In the genomic region with DNA sequence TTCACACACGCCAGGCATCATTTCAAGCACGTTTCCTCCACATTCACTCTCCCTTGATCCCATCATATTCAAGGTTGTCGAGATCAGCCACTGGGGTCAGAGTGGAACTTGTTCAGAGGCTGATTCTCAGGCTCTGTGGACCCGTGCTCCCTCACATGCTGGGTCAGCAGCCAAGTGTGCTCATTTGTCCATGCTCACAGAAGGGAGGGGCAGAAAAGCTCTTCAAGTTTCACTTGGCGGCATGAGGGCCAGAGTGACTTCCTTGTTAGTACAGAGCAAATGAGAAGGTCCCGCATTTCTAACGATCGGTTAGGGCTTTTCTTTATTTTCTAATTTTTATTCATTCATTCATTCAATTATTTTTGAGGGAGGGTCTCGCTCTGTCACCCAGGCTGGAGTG, we compare ENCODE assay signal across 22 cellular contexts.
"Had no signal": no experiment of that assay in that cellular context is flagged by ENCODE, and none has a peak within 500 bp of the region (broad histone marks: within the 10 kb centered on the region; RNA-seq: fewer than 3 reads in every experiment).

No MANE protein-coding gene starts in this region.

- H3K4me3 ChIP-seq: colonic mucosa, esophagus squamous epithelium, gastrocnemius medialis, heart right ventricle, left lung, lower lobe of right lung, mucosa of descending colon had no signal

- H3K4me1 ChIP-seq: colonic mucosa, gastrocnemius medialis had no signal

- H3K36me3 ChIP-seq: colonic mucosa, esophagus squamous epithelium, gastrocnemius medialis, heart right ventricle, left lung, lower lobe of right lung had no signal

- DNase-seq: colonic mucosa; cortex of kidney; effector CD8-positive, alpha-beta T cell; effector memory CD8-positive, alpha-beta T cell; endodermal cell; erythroblast; esophagus squamous epithelium; foreskin fibroblast; foreskin melanocyte; gastrocnemius medialis; glutamatergic neuron; head of caudate nucleus; heart right ventricle; hippocampal formation; left cardiac atrium; left lung; left ventricle myocardium superior; lower lobe of right lung; mesenchymal stem cell; mucosa of descending colon had no signal

- H3K27me3 ChIP-seq: colonic mucosa, esophagus squamous epithelium, gastrocnemius medialis, heart right ventricle, left lung had no signal

- H3K27ac ChIP-seq: colonic mucosa, epithelial cell of prostate, esophagus squamous epithelium, gastrocnemius medialis, heart right ventricle, left lung, lower lobe of right lung had no signal

- H3K9me3 ChIP-seq: colonic mucosa, esophagus squamous epithelium, gastrocnemius medialis, left lung, lower lobe of right lung, mucosa of descending colon had no signal

- ATAC-seq: effector memory CD8-positive, alpha-beta T cell; esophagus mucosa; gastrocnemius medialis; heart right ventricle; left cardiac atrium; left lung; left ventricle myocardium superior; lower lobe of right lung; mucosa of descending colon had no signal
